In genomic region chr4:38414410-38414809, GRCh38 we compare ENCODE assay signal across 19 cellular contexts.
DNase-seq lines count a peak whose midpoint lies in the region; ATAC-seq, FAIRE-seq and TF ChIP-seq lines count a peak whose summit lies in the region.
"Had no signal": no experiment of that assay in that cellular context is flagged by ENCODE, and none has a peak within 500 bp of the region (broad histone marks: within the 10 kb centered on the region; RNA-seq: fewer than 3 reads in every experiment).

No MANE protein-coding gene starts in this region.

- BruUV-seq in HepG2 (replicated peaks; lab: Mats Ljungman, UMichigan): no TSS peak

- H3K27ac ChIP-seq in HepG2 (ENCODE audit: extremely low read length, insufficient read depth, low read length) (peak overlapping the region; percentile 43), right lobe of liver (no peak overlapping the region), left lung (no peak overlapping the region), ascending aorta (no peak overlapping the region)
- H3K27ac ChIP-seq: BLaER1, HL-60 had no signal

- H3K36me3 ChIP-seq in HepG2 (replicated peaks in 1 of 2; ENCODE audit: control insufficient read depth in 1 of 2, insufficient read depth in 2 of 2, low read length in 2 of 2) (no peaks in the 10 kb centered on the region), right lobe of liver (no peaks in the 10 kb centered on the region), left lung (no peaks in the 10 kb centered on the region), ascending aorta (no peaks in the 10 kb centered on the region)
- H3K36me3 ChIP-seq: BLaER1 had no signal

- H3K4me2 ChIP-seq in HepG2 (ENCODE audit: low read depth, low read length): no peak overlapping the region; the same call in 1 of the 2 replicates
- H3K4me2 ChIP-seq: BLaER1 had no signal

- TF ChIP-seq RAD21 in HepG2 (CRISPR knock-in tag; IDR thresholded peaks at IDR 0.05): no peak

- H3K4me1 ChIP-seq in HepG2 (ENCODE audit: insufficient read depth, low read length) (peaks cover 71% of the 10 kb centered on the region), right lobe of liver (no peaks in the 10 kb centered on the region), left lung (no peaks in the 10 kb centered on the region), ascending aorta (peaks cover 0 to 3% of the 10 kb centered on the region in 2 donors)
- H3K4me1 ChIP-seq: BLaER1 had no signal

- CTCF ChIA-PET in HepG2 (lab: Yijun Ruan, JAX; ENCODE audit: low intra/inter-chr PET ratio, low total read pairs): no interaction called here

- H3K79me2 ChIP-seq in HepG2 (ENCODE audit: insufficient read depth, low read length): no peaks in the 10 kb centered on the region

- POLR2A ChIA-PET in HepG2 (lab: Yijun Ruan, JAX): no interaction called here

- H3K4me3 ChIP-seq in HepG2 (replicated peaks in 1 of 3; ENCODE audit: insufficient read depth in 1 of 3, low read depth in 2 of 3, low read length in 3 of 3) (no peak overlapping the region), right lobe of liver (no peak overlapping the region), left lung (no peak overlapping the region), ascending aorta (no peak overlapping the region)
- H3K4me3 ChIP-seq: BLaER1 had no signal

- in situ Hi-C loops in HepG2 (cut with HindIII; ENCODE audit: extremely low pct_ligation_motif_present, low pct_unique_long_range_greater_than_20kb): no loop called here

- H3K4me1 Mint-ChIP-seq in neural crest cell: peaks cover 53% of the 10 kb centered on the region
- H3K4me1 Mint-ChIP-seq in type B pancreatic cell (ENCODE audit: unreplicated experiment): peaks cover 49% of the 10 kb centered on the region

- H3K36me3 Mint-ChIP-seq in neural crest cell (ENCODE audit: low read depth) (no peaks in the 10 kb centered on the region), type B pancreatic cell (no peaks in the 10 kb centered on the region)
- H3K36me3 Mint-ChIP-seq: CD14-positive monocyte; CD4-positive, alpha-beta memory T cell had no signal

- TF ChIP-seq CTCF in HepG2 (CRISPR knock-in tag; IDR thresholded peaks at IDR 0.05) (no peak), right lobe of liver (IDR thresholded peaks at IDR 0.05) (no peak), left lung (IDR thresholded peaks at IDR 0.05) (no peak), neural crest cell (conservative IDR thresholded peaks at IDR 0.05) (no peak), type B pancreatic cell (conservative IDR thresholded peaks at IDR 0.05) (no peak), ascending aorta (IDR thresholded peaks at IDR 0.05) (no peak)

- no peak for FAIRE-seq in HepG2 (lab: Jason Lieb, UNC)

- TF ChIP-seq EP300 in HepG2 (IDR thresholded peaks at IDR 0.05; ENCODE audit: low read depth in 2 of 2, low read length in 2 of 2) (no peak), HepG2 (CRISPR knock-in tag; IDR thresholded peaks at IDR 0.05; ENCODE audit: borderline replicate concordance) (no peak)

- no peak for TF ChIP-seq POLR2A in HepG2 (IDR thresholded peaks at IDR 0.05; ENCODE audit: insufficient read depth in 1 of 2, low read depth in 2 of 2, low read length in 2 of 2)
- no peak for TF ChIP-seq POLR2A in right lobe of liver (IDR thresholded peaks at IDR 0.05)

- no peaks in the 10 kb centered on the region for H3K27me3 ChIP-seq in HepG2 (ENCODE audit: control insufficient read depth in 1 of 2, insufficient read depth in 2 of 2, low read length in 2 of 2)
- no peaks in the 10 kb centered on the region for H3K27me3 ChIP-seq in right lobe of liver
- no peaks in the 10 kb centered on the region for H3K27me3 ChIP-seq in left lung
- H3K27me3 ChIP-seq in ascending aorta: no peaks in the 10 kb centered on the region
- H3K27me3 ChIP-seq: BLaER1 had no signal

- peaks cover 2% of the 10 kb centered on the region for H3K9me3 Mint-ChIP-seq in neural crest cell
- H3K9me3 Mint-ChIP-seq in type B pancreatic cell: peaks cover 11% of the 10 kb centered on the region
- H3K9me3 Mint-ChIP-seq: HFFc6 had no signal

- no peak overlapping the region for H3K27ac Mint-ChIP-seq in neural crest cell (ENCODE audit: unreplicated experiment)
- H3K27ac Mint-ChIP-seq in type B pancreatic cell: peak overlapping the region; percentile 85
- H3K27ac Mint-ChIP-seq: CD4-positive, alpha-beta memory T cell; HFFc6 had no signal

- no peak overlapping the region for H3K9ac ChIP-seq in HepG2 (ENCODE audit: insufficient read depth, low read depth, low read length)
- H3K9ac ChIP-seq: BLaER1 had no signal

- H3K27me3 Mint-ChIP-seq in neural crest cell (ENCODE audit: low read depth): no peaks in the 10 kb centered on the region
- no peaks in the 10 kb centered on the region for H3K27me3 Mint-ChIP-seq in type B pancreatic cell

- ATAC-seq in HepG2 (no peak), right lobe of liver (no peak), left lung (peak; percentile 50)
- ATAC-seq: HCT116 had no signal

- H3K9me3 ChIP-seq in HepG2 (ENCODE audit: low read length): no peaks in the 10 kb centered on the region
- H3K9me3 ChIP-seq in right lobe of liver: no peaks in the 10 kb centered on the region
- no peaks in the 10 kb centered on the region for H3K9me3 ChIP-seq in left lung
- H3K9me3 ChIP-seq in ascending aorta: no peaks in the 10 kb centered on the region
- H3K9me3 ChIP-seq: BLaER1 had no signal

- no peaks in the 10 kb centered on the region for H4K20me1 ChIP-seq in HepG2 (ENCODE audit: insufficient read depth, low read length)
- H4K20me1 ChIP-seq: BLaER1 had no signal

- DNase-seq in HepG2 (ENCODE audit: low spot score): peak; percentile 38
- no peak for DNase-seq in right lobe of liver
- DNase-seq in left lung: no peak
- DNase-seq in neural crest cell (ENCODE audit: low read depth, low spot score): no peak
- DNase-seq in type B pancreatic cell (ENCODE audit: extremely low spot score, unreplicated experiment): no peak
- no peak for DNase-seq in globus pallidus (ENCODE audit: low spot score)
- DNase-seq in NCI-H2171 treated with DMSO at 0.1 percent for 48 hours (lab: John Stamatoyannopoulos, UW): no peak
- DNase-seq in ascending aorta (ENCODE audit: low spot score in 2 of 2): no peak
- DNase-seq: 8988T; CD4-positive, alpha-beta memory T cell; GDM1; GOT3; H7; HFFc6; IMR-90 had no signal

- intact Hi-C loops in HepG2 (cut with micrococcal nuclease; ENCODE audit: unreplicated experiment): no loop called here
- intact Hi-C loops in right lobe of liver (cut with DNase I): no loop called here
- intact Hi-C loops in left lung (cut with DNase I): no loop called here
- intact Hi-C loops in ascending aorta (cut with DNase I): no loop called here

- no peak overlapping the region for H2AFZ ChIP-seq in HepG2 (ENCODE audit: low read length)

- H3K4me3 Mint-ChIP-seq in neural crest cell: peak overlapping the region; percentile 39
- no peak overlapping the region for H3K4me3 Mint-ChIP-seq in type B pancreatic cell
- H3K4me3 Mint-ChIP-seq: CD14-positive monocyte; CD4-positive, alpha-beta memory T cell; HFFc6 had no signal

TF ChIP-seq in HepG2, 621 proteins besides CTCF, POLR2A, EP300 and RAD21:
- TF ChIP-seq SOX13 (IDR thresholded peaks at IDR 0.05): no peak
- TF ChIP-seq SOX13 (CRISPR knock-in tag; conservative IDR thresholded peaks at IDR 0.05 in 1 of 2, IDR thresholded peaks at IDR 0.05 in 1 of 2): peak in 1 of 2 experiments; percentile 17; a peak in 1 of 4 replicates
- TF ChIP-seq ZSCAN21 (CRISPR knock-in tag; IDR thresholded peaks at IDR 0.05; ENCODE audit: borderline replicate concordance): peak; percentile 80; the same call in 1 of the 2 replicates
- TF ChIP-seq TEAD3 (CRISPR knock-in tag; optimal IDR thresholded peaks at IDR 0.05; ENCODE audit: borderline replicate concordance): peak; percentile 3
- TF ChIP-seq TOE1 (CRISPR knock-in tag; IDR thresholded peaks at IDR 0.05): no peak
- TF ChIP-seq SNAI1 (CRISPR knock-in tag; IDR thresholded peaks at IDR 0.05; ENCODE audit: borderline replicate concordance): no peak
